In the genomic region with DNA sequence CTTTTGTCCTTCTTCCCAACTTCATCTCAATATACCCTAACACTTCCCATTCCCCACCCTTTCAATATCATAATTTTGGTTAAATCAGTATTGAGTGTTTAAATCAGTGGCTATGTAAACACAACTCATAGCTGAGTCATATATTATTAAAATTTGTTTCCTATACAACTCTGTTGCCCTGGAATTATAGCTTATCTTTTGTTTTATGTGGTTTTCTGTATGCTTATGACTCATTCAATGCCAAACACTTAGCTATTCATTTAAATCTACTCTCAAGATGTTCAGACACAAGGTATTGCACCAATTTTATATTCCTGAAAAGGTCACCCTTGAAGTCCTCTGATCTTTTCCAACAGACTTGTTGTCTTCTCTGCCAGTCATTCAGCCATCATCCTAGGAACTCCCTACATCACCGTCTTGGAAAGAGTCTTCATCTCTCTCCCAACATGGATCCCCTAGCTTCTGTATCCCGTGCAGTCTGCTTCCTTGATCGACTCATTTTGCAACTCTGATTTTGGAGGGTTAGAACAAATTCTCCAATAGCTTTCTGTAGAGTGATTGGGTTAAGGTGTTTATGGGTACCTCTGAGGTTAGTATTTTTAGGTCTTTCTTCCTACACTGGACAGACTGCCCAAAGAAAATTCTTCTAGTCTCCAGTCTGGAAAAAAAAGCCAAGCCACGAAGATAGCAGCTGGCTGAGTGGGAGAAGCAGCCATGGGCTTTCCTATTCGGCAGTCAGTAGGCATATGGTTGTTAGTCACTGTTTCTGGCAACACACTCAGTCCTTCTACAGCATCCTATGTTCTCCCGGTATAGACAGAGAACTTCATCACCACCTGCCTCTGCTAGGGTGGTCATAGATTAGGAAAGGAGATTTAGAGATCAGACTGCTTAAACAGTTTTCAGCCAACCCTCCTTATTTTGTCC, we compare ENCODE assay signal across 1 cellular context.
TF ChIP-seq lines count a peak whose summit lies in the region.

No MANE protein-coding gene starts in this region.

TF ChIP-seq in K562, 482 proteins besides CTCF, POLR2A, EP300 and RAD21 (continued from another document):
- TF ChIP-seq, protein P1, sequence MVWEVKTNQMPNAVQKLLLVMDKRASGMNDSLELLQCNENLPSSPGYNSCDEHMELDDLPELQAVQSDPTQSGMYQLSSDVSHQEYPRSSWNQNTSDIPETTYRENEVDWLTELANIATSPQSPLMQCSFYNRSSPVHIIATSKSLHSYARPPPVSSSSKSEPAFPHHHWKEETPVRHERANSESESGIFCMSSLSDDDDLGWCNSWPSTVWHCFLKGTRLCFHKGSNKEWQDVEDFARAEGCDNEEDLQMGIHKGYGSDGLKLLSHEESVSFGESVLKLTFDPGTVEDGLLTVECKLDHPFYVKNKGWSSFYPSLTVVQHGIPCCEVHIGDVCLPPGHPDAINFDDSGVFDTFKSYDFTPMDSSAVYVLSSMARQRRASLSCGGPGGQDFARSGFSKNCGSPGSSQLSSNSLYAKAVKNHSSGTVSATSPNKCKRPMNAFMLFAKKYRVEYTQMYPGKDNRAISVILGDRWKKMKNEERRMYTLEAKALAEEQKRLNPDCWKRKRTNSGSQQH (CRISPR knock-in tag; IDR thresholded peaks at IDR 0.05), result no peak
- TF ChIP-seq SIRT6 (IDR thresholded peaks at IDR 0.05; ENCODE audit: low read depth, low read length) (no peak), ZNF23 (CRISPR knock-in tag; IDR thresholded peaks at IDR 0.05) (no peak), ZNF707 (CRISPR knock-in tag; conservative IDR thresholded peaks at IDR 0.05) (no peak), NONO (IDR thresholded peaks at IDR 0.05; ENCODE audit: low read depth in 2 of 2, low read length in 1 of 2) (no peak), FOSL1 (tag; conservative IDR thresholded peaks at IDR 0.05) (peak; percentile 79), TSC22D4 (tag; IDR thresholded peaks at IDR 0.05) (no peak), HMGN3 (IDR thresholded peaks at IDR 0.05; ENCODE audit: borderline replicate concordance, extremely low read depth, insufficient read length, low read depth, low read length) (no peak), ZNF175 (CRISPR knock-in tag; IDR thresholded peaks at IDR 0.05; ENCODE audit: low read depth) (no peak), SMARCA4 (IDR thresholded peaks at IDR 0.05) (no peak), JUND (IDR thresholded peaks at IDR 0.05; ENCODE audit: borderline replicate concordance, low read depth, low read length) (0 out of 2 replicates have a peak, but pooled peaks have one; percentile 16), JUND (tag; IDR thresholded peaks at IDR 0.05; ENCODE audit: borderline replicate concordance, low read depth, low read length) (no peak), TAF1 (IDR thresholded peaks at IDR 0.05; ENCODE audit: control insufficient read depth, extremely low read depth, insufficient read depth, low read length, severe bottlenecking) (no peak), CCAR2 (IDR thresholded peaks at IDR 0.05; ENCODE audit: low read depth, low read length) (no peak), CBX1 (IDR thresholded peaks at IDR 0.05; ENCODE audit: low read depth) (no peak), TEAD2 (tag; IDR thresholded peaks at IDR 0.05) (no peak), KAT8 (IDR thresholded peaks at IDR 0.05; ENCODE audit: low read depth) (no peak), E2F3 (CRISPR knock-in tag; IDR thresholded peaks at IDR 0.05) (no peak), HNRNPH1 (optimal IDR thresholded peaks at IDR 0.05; ENCODE audit: low read depth, low read length) (no peak), ZNF184 (CRISPR knock-in tag; IDR thresholded peaks at IDR 0.05) (no peak), KDM1A (IDR thresholded peaks at IDR 0.05) (peak; percentile 71 to 74; a peak in 3 of 4 replicates), TAF15 (IDR thresholded peaks at IDR 0.05; ENCODE audit: low read depth, low read length) (no peak), DDX20 (tag; IDR thresholded peaks at IDR 0.05; ENCODE audit: low read depth) (no peak), FOXA3 (CRISPR knock-in tag; conservative IDR thresholded peaks at IDR 0.05 in 1 of 2, IDR thresholded peaks at IDR 0.05 in 1 of 2) (peak; percentile 67 to 75)
- TF ChIP-seq, protein P2, sequence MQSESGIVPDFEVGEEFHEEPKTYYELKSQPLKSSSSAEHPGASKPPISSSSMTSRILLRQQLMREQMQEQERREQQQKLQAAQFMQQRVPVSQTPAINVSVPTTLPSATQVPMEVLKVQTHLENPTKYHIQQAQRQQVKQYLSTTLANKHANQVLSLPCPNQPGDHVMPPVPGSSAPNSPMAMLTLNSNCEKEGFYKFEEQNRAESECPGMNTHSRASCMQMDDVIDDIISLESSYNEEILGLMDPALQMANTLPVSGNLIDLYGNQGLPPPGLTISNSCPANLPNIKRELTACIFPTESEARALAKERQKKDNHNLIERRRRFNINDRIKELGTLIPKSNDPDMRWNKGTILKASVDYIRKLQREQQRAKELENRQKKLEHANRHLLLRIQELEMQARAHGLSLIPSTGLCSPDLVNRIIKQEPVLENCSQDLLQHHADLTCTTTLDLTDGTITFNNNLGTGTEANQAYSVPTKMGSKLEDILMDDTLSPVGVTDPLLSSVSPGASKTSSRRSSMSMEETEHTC (IDR thresholded peaks at IDR 0.05), result no peak
- TF ChIP-seq, protein P3, sequence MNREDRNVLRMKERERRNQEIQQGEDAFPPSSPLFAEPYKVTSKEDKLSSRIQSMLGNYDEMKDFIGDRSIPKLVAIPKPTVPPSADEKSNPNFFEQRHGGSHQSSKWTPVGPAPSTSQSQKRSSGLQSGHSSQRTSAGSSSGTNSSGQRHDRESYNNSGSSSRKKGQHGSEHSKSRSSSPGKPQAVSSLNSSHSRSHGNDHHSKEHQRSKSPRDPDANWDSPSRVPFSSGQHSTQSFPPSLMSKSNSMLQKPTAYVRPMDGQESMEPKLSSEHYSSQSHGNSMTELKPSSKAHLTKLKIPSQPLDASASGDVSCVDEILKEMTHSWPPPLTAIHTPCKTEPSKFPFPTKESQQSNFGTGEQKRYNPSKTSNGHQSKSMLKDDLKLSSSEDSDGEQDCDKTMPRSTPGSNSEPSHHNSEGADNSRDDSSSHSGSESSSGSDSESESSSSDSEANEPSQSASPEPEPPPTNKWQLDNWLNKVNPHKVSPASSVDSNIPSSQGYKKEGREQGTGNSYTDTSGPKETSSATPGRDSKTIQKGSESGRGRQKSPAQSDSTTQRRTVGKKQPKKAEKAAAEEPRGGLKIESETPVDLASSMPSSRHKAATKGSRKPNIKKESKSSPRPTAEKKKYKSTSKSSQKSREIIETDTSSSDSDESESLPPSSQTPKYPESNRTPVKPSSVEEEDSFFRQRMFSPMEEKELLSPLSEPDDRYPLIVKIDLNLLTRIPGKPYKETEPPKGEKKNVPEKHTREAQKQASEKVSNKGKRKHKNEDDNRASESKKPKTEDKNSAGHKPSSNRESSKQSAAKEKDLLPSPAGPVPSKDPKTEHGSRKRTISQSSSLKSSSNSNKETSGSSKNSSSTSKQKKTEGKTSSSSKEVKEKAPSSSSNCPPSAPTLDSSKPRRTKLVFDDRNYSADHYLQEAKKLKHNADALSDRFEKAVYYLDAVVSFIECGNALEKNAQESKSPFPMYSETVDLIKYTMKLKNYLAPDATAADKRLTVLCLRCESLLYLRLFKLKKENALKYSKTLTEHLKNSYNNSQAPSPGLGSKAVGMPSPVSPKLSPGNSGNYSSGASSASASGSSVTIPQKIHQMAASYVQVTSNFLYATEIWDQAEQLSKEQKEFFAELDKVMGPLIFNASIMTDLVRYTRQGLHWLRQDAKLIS (CRISPR knock-in tag; IDR thresholded peaks at IDR 0.05), result no peak
